ENCODE assay signal across 31 cellular contexts in the genomic region with DNA sequence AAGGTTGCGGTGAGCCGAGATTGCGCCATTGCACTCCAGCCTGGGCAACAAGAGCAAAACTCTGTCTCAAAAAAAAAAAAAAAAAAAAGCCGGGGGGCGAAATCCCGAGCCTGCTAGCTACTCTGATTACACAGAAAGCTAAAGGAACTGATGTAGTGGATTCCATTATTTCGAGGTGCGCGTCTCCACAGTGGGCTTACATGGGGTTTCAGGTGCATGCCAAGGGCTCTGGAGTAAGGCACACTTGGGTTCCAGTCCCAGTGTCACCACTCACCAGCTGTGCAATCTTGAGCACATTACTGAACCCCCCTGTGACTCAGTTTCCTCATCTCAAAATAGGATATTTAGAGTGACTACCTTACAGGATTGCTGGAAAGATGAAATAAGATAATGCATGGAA. TPM values are rescaled to one million over a fixed set of nuclear protein-coding genes. Genes with fewer than 3 reads are reported as not detected.
"Had no signal": no experiment of that assay in that cellular context is flagged by ENCODE, and none has a peak within 500 bp of the region (broad histone marks: within the 10 kb centered on the region; RNA-seq: fewer than 3 reads in every experiment).

No MANE protein-coding gene starts in this region.

- H3K9ac ChIP-seq: neural progenitor cell had no signal

- H3K36me3 ChIP-seq: left lung, lower lobe of right lung, neural progenitor cell, neutrophil, ovary, right atrium auricular region, right lobe of liver, thyroid gland, transverse colon, upper lobe of left lung, vagina had no signal

- H3K27ac ChIP-seq: left lung, lower lobe of right lung, neural progenitor cell, neutrophil, ovary, right atrium auricular region, right lobe of liver, testis, thyroid gland, upper lobe of left lung, vagina had no signal

- H3K27me3 ChIP-seq: ovary, right atrium auricular region, right lobe of liver, testis, thyroid gland, transverse colon, upper lobe of left lung, vagina had no signal

- H3K27ac Mint-ChIP-seq: immature natural killer cell; neural progenitor cell; progenitor cell of endocrine pancreas; stimulated activated memory B cell treated with anti-CD40 and anti-IgM and Interleukin-4, amounts not matched to agents 10 μg/mL and 1 μg/mL and 100 μg/mL, for 72 hours had no signal

- H3K4me3 Mint-ChIP-seq: stimulated activated memory B cell treated with anti-CD40 and anti-IgM and Interleukin-4, amounts not matched to agents 10 μg/mL and 1 μg/mL and 100 μg/mL, for 72 hours; stimulated activated naive CD8-positive, alpha-beta T cell treated with anti-CD3 and anti-CD28 coated beads, Interleukin-15, amount 100 ng/mL, for 72 hours had no signal

- H3K36me3 Mint-ChIP-seq: immature natural killer cell; naive thymus-derived CD8-positive, alpha-beta T cell; neural progenitor cell; stimulated activated memory B cell treated with anti-CD40 and anti-IgM and Interleukin-4, amounts not matched to agents 10 μg/mL and 1 μg/mL and 100 μg/mL, for 72 hours had no signal

- H3K27me3 Mint-ChIP-seq: naive thymus-derived CD8-positive, alpha-beta T cell had no signal

- H3K4me3 ChIP-seq: left lung, lower lobe of right lung, neural progenitor cell, ovary, right atrium auricular region, right lobe of liver, smooth muscle cell, testis, thyroid gland, transverse colon, upper lobe of left lung, vagina had no signal

- DNase-seq: hypothalamus; immature natural killer cell; kidney; left lung; lower lobe of right lung; naive thymus-derived CD8-positive, alpha-beta T cell; occipital lobe; ovary; right lobe of liver; stimulated activated CD4-positive, alpha-beta T cell treated with anti-CD3 and anti-CD28 coated beads, Interleukin-1b, Interleukin-23, amount 100 ng/mL, for 48 hours; stimulated activated CD4-positive, alpha-beta T cell treated with anti-CD3 and anti-CD28 coated beads, Interleukin-2, amount 100 ng/mL, for 48 hours; stimulated activated CD4-positive, alpha-beta T cell treated with anti-CD3 and anti-CD28 coated beads, Interleukin-4, amount 100 ng/mL, for 4 hours; stimulated activated CD8-positive, alpha-beta memory T cell treated with anti-CD3 and anti-CD28 coated beads, Interleukin-4, amount 100 ng/mL, for 48 hours; stimulated activated naive CD4-positive, alpha-beta T cell treated with Interleukin-2 at 50 U/mL for 16 hours; stimulated activated naive CD8-positive, alpha-beta T cell treated with anti-CD3 and anti-CD28 coated beads, Interleukin-15, amount 100 ng/mL, for 72 hours; testis; thyroid gland; transverse colon; upper lobe of left lung had no signal

- FAIRE-seq: islet of Langerhans, kidney had no signal

- H2AFZ ChIP-seq: neural progenitor cell had no signal

- H3K9me3 ChIP-seq: left lung, lower lobe of right lung, neutrophil, ovary, right atrium auricular region, right lobe of liver, testis, thyroid gland, transverse colon, upper lobe of left lung, vagina had no signal

- H3K4me2 ChIP-seq: neural progenitor cell, smooth muscle cell had no signal

- H3K9me3 Mint-ChIP-seq: immature natural killer cell; naive thymus-derived CD8-positive, alpha-beta T cell; nephron; neural progenitor cell; stimulated activated memory B cell treated with anti-CD40 and anti-IgM and Interleukin-4, amounts not matched to agents 10 μg/mL and 1 μg/mL and 100 μg/mL, for 72 hours; stimulated activated naive CD8-positive, alpha-beta T cell treated with anti-CD3 and anti-CD28 coated beads, Interleukin-15, amount 100 ng/mL, for 72 hours had no signal

RNA-seq across cellular contexts. Expression of gene GPX2, which starts 31.3 kb away (rescaled TPM):
- total RNA-seq: lower lobe of right lung; naive thymus-derived CD8-positive, alpha-beta T cell; occipital lobe; pulmonary artery endothelial cell; renal cortical epithelial cell; right atrium auricular region; skeletal muscle tissue had no signal
- polyA plus RNA-seq: immature natural killer cell, ovary had no signal
